17 cellular contexts compared by ENCODE assay signal in genomic region chr16:68434654-68435210, GRCh38. TPM values are rescaled to one million over a fixed set of nuclear protein-coding genes. Genes with fewer than 3 reads are reported as not detected.
A peak's percentile ranks its signal among the peaks of the same experiment; 100 is the strongest.
DNase-seq lines count a peak whose midpoint lies in the region; ATAC-seq and TF ChIP-seq lines count a peak whose summit lies in the region.
"Had no signal": no experiment of that assay in that cellular context is flagged by ENCODE, and none has a peak within 500 bp of the region (broad histone marks: within the 10 kb centered on the region; RNA-seq: fewer than 3 reads in every experiment).

No MANE protein-coding gene starts in this region.

- H3K27ac ChIP-seq in 22Rv1 (peak overlapping the region; percentile 22), brain microvascular endothelial cell (no peak overlapping the region)

- TF ChIP-seq CTCF in 22Rv1 (IDR thresholded peaks at IDR 0.05), result no peak
- TF ChIP-seq CTCF in brain microvascular endothelial cell (IDR thresholded peaks at IDR 0.05; ENCODE audit: low read depth, low read length, missing control alignments), result no peak

- peaks cover 2% of the 10 kb centered on the region for H3K27me3 ChIP-seq in brain microvascular endothelial cell (replicated peaks)

- no peak overlapping the region for H3K4me3 ChIP-seq in brain microvascular endothelial cell (ENCODE audit: low read depth, low read length)
- H3K4me3 ChIP-seq: smooth muscle cell had no signal

- DNase-seq in COLO668 (lab: John Stamatoyannopoulos, UW; ENCODE audit: unreplicated experiment), result peak; percentile 16
- peak; percentile 74 for DNase-seq in SW480 (ENCODE audit: low spot score)
- DNase-seq in DMS 273 (lab: John Stamatoyannopoulos, UW; ENCODE audit: unreplicated experiment), result no peak
- no peak for DNase-seq in brain microvascular endothelial cell
- DNase-seq: activated B cell treated with CpG ODN at 0.5 μM for 24 hours; activated naive CD4-positive, alpha-beta T cell; AML-193; effector memory CD8-positive, alpha-beta T cell; NCI-H187; NCI-H748 treated with DMSO at 0.1 percent for 48 hours; posterior cingulate gyrus had no signal

- no peaks in the 10 kb centered on the region for H3K36me3 ChIP-seq in brain microvascular endothelial cell (replicated peaks)

- ATAC-seq in esophagus mucosa, result peak; percentile 87
- ATAC-seq in HG03378 (IDR thresholded peaks at IDR 0.05; ENCODE audit: unreplicated experiment), result no peak
- ATAC-seq in GM21360 (IDR thresholded peaks at IDR 0.05; ENCODE audit: unreplicated experiment), result no peak
- ATAC-seq: effector memory CD8-positive, alpha-beta T cell; left lobe of liver had no signal

- in situ Hi-C loops in brain microvascular endothelial cell (cut with HindIII; ENCODE audit: low pct_ligation_motif_present, low sequenced_read_pairs), result no loop called here

RNA-seq across cellular contexts. Expression of gene SMPD3, which starts 13.6 kb away (rescaled TPM):
- total RNA-seq in esophagus mucosa, result 0.52 TPM

Comparison
In these comparisons a context has a peak if more than half of its experiments do, and no peak if none do; other contexts are left out.
1. DNase-seq: peak in COLO668 (single experiment) and SW480 (single experiment); none in DMS 273 (single experiment) and brain microvascular endothelial cell (single experiment).